Comparison of ENCODE assay signal across 14 cellular contexts in genomic region chr16:82156761-82157654, GRCh38. TPM values are rescaled to one million over a fixed set of nuclear protein-coding genes. Genes with fewer than 3 reads are reported as not detected.
A peak's percentile ranks its signal among the peaks of the same experiment; 100 is the strongest.
DNase-seq lines count a peak whose midpoint lies in the region; ATAC-seq and TF ChIP-seq lines count a peak whose summit lies in the region.
"Had no signal": no experiment of that assay in that cellular context is flagged by ENCODE, and none has a peak within 500 bp of the region (broad histone marks: within the 10 kb centered on the region; RNA-seq: fewer than 3 reads in every experiment).

No MANE protein-coding gene starts in this region.

- no peak for TF ChIP-seq CTCF in choroid plexus epithelial cell (conservative IDR thresholded peaks at IDR 0.05; ENCODE audit: low read depth, low read length)
- no peak for TF ChIP-seq CTCF in lower lobe of right lung (IDR thresholded peaks at IDR 0.05)

- H3K36me3 ChIP-seq in lower lobe of right lung = peaks cover 25% of the 10 kb centered on the region

- intact Hi-C loops in left ventricle myocardium superior (cut with micrococcal nuclease) = no loop called here
- intact Hi-C loops in Right ventricle myocardium inferior (cut with DNase I) = no loop called here
- intact Hi-C loops in lower lobe of right lung (cut with DNase I) = no loop called here

- no peaks in the 10 kb centered on the region for H3K9me3 ChIP-seq in lower lobe of right lung

- DNase-seq in left ventricle myocardium superior (no peak), Right ventricle myocardium inferior (ENCODE audit: missing footprints) (no peak), choroid plexus epithelial cell (ENCODE audit: low read depth) (peak; percentile 54), lower lobe of right lung (no peak), dermis blood vessel endothelial cell (no peak), NCI-H748 treated with DMSO at 0.1 percent for 48 hours (lab: John Stamatoyannopoulos, UW) (no peak)
- DNase-seq: brain microvascular endothelial cell, KG1, NCI-H187 treated with DMSO at 0.1 percent for 48 hours, NCI-H526, T-helper 2 cell had no signal

- no peaks in the 10 kb centered on the region for H3K4me1 ChIP-seq in lower lobe of right lung

- H3K4me3 ChIP-seq in choroid plexus epithelial cell (ENCODE audit: low read depth, low read length) (no peak overlapping the region), lower lobe of right lung (no peak overlapping the region)
- H3K4me3 ChIP-seq: lung had no signal

- peak overlapping the region; percentile 65 for H3K27ac ChIP-seq in lower lobe of right lung
- H3K27ac ChIP-seq: brain microvascular endothelial cell had no signal

- ATAC-seq in left ventricle myocardium superior = peak; percentile 13
- ATAC-seq in Right ventricle myocardium inferior = no peak
- peak; percentile 50 to 53 for ATAC-seq in lower lobe of right lung
- ATAC-seq in HG03571 (IDR thresholded peaks at IDR 0.05; ENCODE audit: unreplicated experiment) = no peak
- ATAC-seq in HG02610 (IDR thresholded peaks at IDR 0.05; ENCODE audit: unreplicated experiment) = no peak

- H3K27me3 ChIP-seq in lower lobe of right lung (ENCODE audit: low read depth) = no peaks in the 10 kb centered on the region
- H3K27me3 ChIP-seq: brain microvascular endothelial cell had no signal

RNA-seq across cellular contexts. Expression of gene MPHOSPH6, which starts 13.0 kb away (rescaled TPM):
- 7.6 TPM for total RNA-seq in left ventricle myocardium superior
- 9.6 TPM for total RNA-seq in Right ventricle myocardium inferior
- total RNA-seq in lower lobe of right lung = 24.3 TPM
- total RNA-seq in dermis blood vessel endothelial cell = 36.4 and 44.5 TPM in 2 replicates

Comparison
In these comparisons a context has a peak if more than half of its experiments do, and no peak if none do; other contexts are left out.
1. ATAC-seq: peak in left ventricle myocardium superior (single experiment) and lower lobe of right lung (2 of 2); none in Right ventricle myocardium inferior (single experiment), HG03571 (single experiment) and HG02610 (single experiment).